ENCODE assay signal across 25 cellular contexts in the genomic region with DNA sequence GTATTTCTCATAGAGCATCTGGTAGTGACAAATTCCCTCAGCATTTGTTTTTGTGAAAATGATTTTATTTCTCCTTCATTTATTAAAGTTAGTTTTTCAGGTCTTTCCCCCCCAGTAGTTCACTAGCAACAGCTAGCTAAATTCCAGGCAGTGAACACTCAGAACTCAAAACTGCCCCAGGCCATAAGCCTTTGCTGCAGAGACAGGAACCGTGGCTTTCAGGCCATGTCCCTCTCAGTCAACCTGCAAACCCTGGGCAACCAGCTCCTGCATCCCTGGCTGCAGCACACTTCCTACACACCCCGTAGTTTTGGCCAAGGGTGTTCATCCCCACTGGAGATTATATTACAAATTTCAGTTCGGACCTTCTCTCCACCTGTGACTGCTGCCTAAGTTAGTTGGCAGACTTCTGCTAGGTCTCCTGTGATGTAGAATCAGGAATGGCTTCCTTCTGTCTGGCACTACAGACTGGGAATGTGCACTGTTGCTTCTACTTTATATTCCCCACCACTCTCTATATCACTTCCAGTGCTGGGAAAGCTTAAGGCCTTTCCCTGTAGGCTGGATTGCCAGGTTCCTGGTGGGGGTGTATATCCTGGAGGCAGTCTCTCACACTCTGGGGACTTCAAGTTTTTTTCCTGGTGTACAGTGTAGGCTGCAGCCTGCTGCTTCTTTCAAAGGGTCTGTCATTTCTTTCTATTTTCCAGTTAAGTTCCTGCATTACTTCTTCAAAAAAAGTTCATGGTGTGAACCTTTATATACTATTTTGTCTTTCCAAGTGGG.
"Had no signal": no experiment of that assay in that cellular context is flagged by ENCODE, and none has a peak within 500 bp of the region (broad histone marks: within the 10 kb centered on the region; RNA-seq: fewer than 3 reads in every experiment).

No MANE protein-coding gene starts in this region.

- H3K27me3 Mint-ChIP-seq: activated CD4-positive, alpha-beta memory T cell treated with anti-CD3 and anti-CD28 coated beads for 36 hours; dendritic cell treated with granulocyte-macrophage colony-stimulating factor and Interleukin-4, amounts not matched to agents 40 ng/mL and 50 ng/mL, for 4 days; stimulated activated naive CD8-positive, alpha-beta T cell treated with anti-CD3 and anti-CD28 coated beads, Interleukin-15, amount 100 ng/mL, for 72 hours had no signal

- H3K4me3 Mint-ChIP-seq: activated CD4-positive, alpha-beta memory T cell treated with anti-CD3 and anti-CD28 coated beads for 36 hours; activated T-helper 1 cell treated with anti-CD3 and anti-CD28 coated beads, Interleukin-12 subunit alpha, Interleukin-12 subunit beta, Interleukin-2, Interleukin-4 antibody, amounts not matched to agents 30 ng/mL and 10 ng/mL and 1 ng/mL, durations not matched to agents 14 hours and 24 hours and 36 hours; brain; dendritic cell treated with granulocyte-macrophage colony-stimulating factor and Interleukin-4, amounts not matched to agents 40 ng/mL and 50 ng/mL, for 4 days; nephron; stimulated activated effector memory CD8-positive, alpha-beta T cell treated with anti-CD3 and anti-CD28 coated beads, Interleukin-12 subunit alpha, Interleukin-12 subunit beta, amount 100 ng/mL, for 72 hours; stimulated activated naive CD8-positive, alpha-beta T cell treated with anti-CD3 and anti-CD28 coated beads, Interleukin-15, amount 100 ng/mL, for 72 hours; T-helper 1 cell treated with Interleukin-12 subunit alpha and Interleukin-12 subunit beta and Interleukin-4 antibody, amounts not matched to agents 30 μg/mL and 1 μg/mL, for 36 hours had no signal

- H3K4me1 ChIP-seq: right lobe of liver, tibial artery had no signal

- H3K79me2 ChIP-seq: hepatocyte had no signal

- H3K9me3 ChIP-seq: right lobe of liver, tibial artery had no signal

- H3K4me3 ChIP-seq: hepatocyte, right lobe of liver, skin epidermis, tibial artery had no signal

- H3K27ac Mint-ChIP-seq: activated CD4-positive, alpha-beta memory T cell treated with anti-CD3 and anti-CD28 coated beads for 36 hours; activated T-helper 1 cell treated with anti-CD3 and anti-CD28 coated beads, Interleukin-12 subunit alpha, Interleukin-12 subunit beta, Interleukin-2, Interleukin-4 antibody, amounts not matched to agents 30 ng/mL and 10 ng/mL and 1 ng/mL, durations not matched to agents 14 hours and 24 hours and 36 hours; dendritic cell treated with granulocyte-macrophage colony-stimulating factor and Interleukin-4, amounts not matched to agents 40 ng/mL and 50 ng/mL, for 4 days; nephron; stimulated activated effector memory CD8-positive, alpha-beta T cell treated with anti-CD3 and anti-CD28 coated beads, Interleukin-12 subunit alpha, Interleukin-12 subunit beta, amount 100 ng/mL, for 72 hours; stimulated activated naive CD8-positive, alpha-beta T cell treated with anti-CD3 and anti-CD28 coated beads, Interleukin-15, amount 100 ng/mL, for 72 hours; T-helper 1 cell treated with Interleukin-12 subunit alpha and Interleukin-12 subunit beta and Interleukin-4 antibody, amounts not matched to agents 30 μg/mL and 1 μg/mL, for 36 hours had no signal

- H3K36me3 Mint-ChIP-seq: activated CD4-positive, alpha-beta memory T cell treated with anti-CD3 and anti-CD28 coated beads for 36 hours; brain; stimulated activated effector memory CD8-positive, alpha-beta T cell treated with anti-CD3 and anti-CD28 coated beads, Interleukin-12 subunit alpha, Interleukin-12 subunit beta, amount 100 ng/mL, for 72 hours had no signal

- H3K4me2 ChIP-seq: hepatocyte had no signal

- FAIRE-seq: urothelium cell line had no signal

- H3K27me3 ChIP-seq: hepatocyte, right lobe of liver, tibial artery had no signal

- DNase-seq: activated CD4-positive, alpha-beta memory T cell treated with anti-CD3 and anti-CD28 coated beads for 36 hours; activated CD4-positive, alpha-beta T cell treated with anti-CD3 and anti-CD28 coated beads for 48 hours; activated CD4-positive, CD25-positive, alpha-beta regulatory T cell; activated gamma-delta T cell; activated naive CD4-positive, alpha-beta T cell treated with anti-CD3 and anti-CD28 coated beads, Interleukin-2, amount 50 U/mL, for 16 hours; aorta; effector CD8-positive, alpha-beta T cell; foreskin melanocyte; glutamatergic neuron; occipital lobe; right lobe of liver; stimulated activated CD4-positive, alpha-beta T cell treated with anti-CD3 and anti-CD28 coated beads, Interleukin-2, amount 100 ng/mL, for 24 hours; stimulated activated naive CD8-positive, alpha-beta T cell treated with anti-CD3 and anti-CD28 coated beads, Interleukin-15, amount 100 ng/mL, for 72 hours; T1000; tibial artery had no signal

- H2AFZ ChIP-seq: hepatocyte had no signal

- ATAC-seq: esophagus mucosa; right lobe of liver; stimulated activated effector memory CD8-positive, alpha-beta T cell treated with anti-CD3 and anti-CD28 coated beads, Interleukin-12 subunit alpha, Interleukin-12 subunit beta, amount 100 ng/mL, for 72 hours; stimulated activated naive CD8-positive, alpha-beta T cell treated with anti-CD3 and anti-CD28 coated beads, Interleukin-15, amount 100 ng/mL, for 72 hours had no signal

- H3K4me1 Mint-ChIP-seq: nephron; stimulated activated effector memory CD8-positive, alpha-beta T cell treated with anti-CD3 and anti-CD28 coated beads, Interleukin-12 subunit alpha, Interleukin-12 subunit beta, amount 100 ng/mL, for 72 hours; stimulated activated naive CD8-positive, alpha-beta T cell treated with anti-CD3 and anti-CD28 coated beads, Interleukin-15, amount 100 ng/mL, for 72 hours had no signal

- H3K9me3 Mint-ChIP-seq: nephron had no signal

- H3K27ac ChIP-seq: hepatocyte, right lobe of liver, skin epidermis, tibial artery had no signal

- H3K36me3 ChIP-seq: right lobe of liver, tibial artery had no signal
